22 cellular contexts compared by ENCODE assay signal in the genomic region with DNA sequence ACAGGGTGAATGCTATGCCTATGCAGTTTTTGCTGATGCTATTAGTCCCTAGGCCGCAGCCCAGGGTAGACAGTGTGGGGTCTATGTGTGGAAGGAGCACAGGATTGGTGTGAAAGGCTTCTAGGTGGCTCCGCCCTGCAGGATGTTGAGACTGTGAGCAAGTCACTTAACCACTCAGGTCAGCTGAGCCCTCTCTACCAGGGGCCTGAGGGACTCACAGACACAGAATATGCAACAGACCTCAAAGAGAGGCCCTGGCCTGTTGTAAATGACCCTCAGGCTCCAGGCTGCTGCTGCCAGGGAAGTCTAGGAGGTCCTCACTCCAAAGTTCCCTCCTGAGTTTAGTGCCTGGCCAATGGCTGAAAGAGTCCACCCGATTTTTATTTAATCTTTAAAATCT. TPM values are rescaled to one million over a fixed set of nuclear protein-coding genes. Genes with fewer than 3 reads are reported as not detected.
DNase-seq lines count a peak whose midpoint lies in the region; FAIRE-seq and TF ChIP-seq lines count a peak whose summit lies in the region.
"Had no signal": no experiment of that assay in that cellular context is flagged by ENCODE, and none has a peak within 500 bp of the region (broad histone marks: within the 10 kb centered on the region; RNA-seq: fewer than 3 reads in every experiment).

No MANE protein-coding gene starts in this region.

- peaks cover 0 to 6% of the 10 kb centered on the region in 2 donors for H3K27me3 ChIP-seq in small intestine (ENCODE audit: control insufficient read depth in 2 of 2, insufficient read depth in 2 of 2, low read length in 2 of 2)
- H3K27me3 ChIP-seq: uterus had no signal

- POLR2A ChIA-PET in HEK293T (lab: Yijun Ruan, JAX) = interaction anchor here (1.5 kb wide), 1 partner anchor 10 kb away, joined by 4 read pairs; no protein-coding TSS in a partner anchor

- FAIRE-seq in small intestine (lab: Jason Lieb, UNC) = no peak
- FAIRE-seq in RCC 7860 (lab: Jason Lieb, UNC) = no peak
- FAIRE-seq: G401.6, GM18507, H54 had no signal

- H3K4me1 ChIP-seq in mesodermal cell (ENCODE audit: control insufficient read depth, insufficient read depth, low read length, poor library complexity, severe bottlenecking) = peaks cover 21% of the 10 kb centered on the region
- no peaks in the 10 kb centered on the region for H3K4me1 ChIP-seq in small intestine (ENCODE audit: control insufficient read depth in 2 of 2, insufficient read depth in 1 of 2, low read depth in 1 of 2, low read length in 1 of 2)
- H3K4me1 ChIP-seq: prostate gland, uterus had no signal

- CTCF ChIA-PET in HEK293T (lab: Yijun Ruan, JAX) = interaction anchor here (1.0 kb wide), 1 partner anchor 151 kb away, joined by 3 read pairs; no protein-coding TSS in a partner anchor

- peak overlapping the region; percentile 42 for H3K27ac ChIP-seq in epithelial cell of prostate
- H3K27ac ChIP-seq in mesodermal cell (ENCODE audit: low read depth, low read length, severe bottlenecking) = peak overlapping the region; percentile 13
- H3K27ac ChIP-seq in small intestine (ENCODE audit: low read depth in 1 of 2, low read length in 1 of 2) = no peak overlapping the region
- H3K27ac ChIP-seq: prostate gland, uterus had no signal

- 76 to 77% methylated on average over 2 to 3 of the region's 3 CpGs for WGBS in mesodermal cell (ENCODE audit: insufficient coverage in 2 of 2), 2 experiments
- WGBS in small intestine, 3 donors = 82 to 92% (median 86%) methylated on average over 3 of the region's 3 CpGs

- DNase-seq in ELF-1 (ENCODE audit: low read depth, low spot score) (peak; percentile 82), HT1080 (ENCODE audit: low read depth) (peak; percentile 46), epithelial cell of prostate (ENCODE audit: low read depth, low spot score) (no peak), small intestine (no peak), RCC 7860 (ENCODE audit: low spot score) (no peak), HEK293T (ENCODE audit: extremely low spot score) (no peak)
- DNase-seq in activated CD8-positive, alpha-beta memory T cell treated with anti-CD3 and anti-CD28 coated beads, Interleukin-2, amount 50 U/mL, for 4 hours = no peak
- DNase-seq: activated naive CD4-positive, alpha-beta T cell treated with Interleukin-2 at 50 U/mL for 16 hours; activated T-cell treated with anti-CD3 and anti-CD28 coated beads, Interleukin-2, amount 50 U/mL, for 4 hours; cortex of kidney; NCI-H1417; NCI-H2107; stimulated activated CD4-positive, alpha-beta T cell treated with anti-CD3 and anti-CD28 coated beads, Interleukin-2, amount 100 ng/mL, for 24 hours had no signal

- no peak overlapping the region for H3K4me3 ChIP-seq in mesodermal cell (ENCODE audit: extremely low read depth, insufficient read depth, low read length, poor library complexity, severe bottlenecking)
- H3K4me3 ChIP-seq in small intestine (ENCODE audit: low read depth in 1 of 2, low read length in 2 of 2) = no peak overlapping the region
- H3K4me3 ChIP-seq: BLaER1 treated with 17β-estradiol and CSF1 and Interleukin-3, amounts not matched to agents 10 nM and 100 nM; prostate gland; uterus had no signal

- H3K36me3 ChIP-seq in mesodermal cell (ENCODE audit: control insufficient read depth, insufficient read depth, low read length) (no peaks in the 10 kb centered on the region), small intestine (ENCODE audit: control insufficient read depth in 2 of 2, insufficient read depth in 2 of 2, low read length in 2 of 2) (no peaks in the 10 kb centered on the region)
- H3K36me3 ChIP-seq: BLaER1 treated with 17β-estradiol and CSF1 and Interleukin-3, amounts not matched to agents 10 nM and 100 nM; prostate gland; uterus had no signal

- H3K9me3 ChIP-seq in mesodermal cell (ENCODE audit: control insufficient read depth, low read length) = no peaks in the 10 kb centered on the region
- no peaks in the 10 kb centered on the region for H3K9me3 ChIP-seq in small intestine (ENCODE audit: control insufficient read depth, low read depth)
- H3K9me3 ChIP-seq: prostate gland, uterus had no signal

TF ChIP-seq in HEK293T, 16 proteins besides CTCF, POLR2A, EP300 and RAD21:
- no peak for TF ChIP-seq FOXA1 (IDR thresholded peaks at IDR 0.05)
- no peak for TF ChIP-seq HDGF (IDR thresholded peaks at IDR 0.05; ENCODE audit: borderline replicate concordance)
- TF ChIP-seq LEF1 (IDR thresholded peaks at IDR 0.05; ENCODE audit: borderline replicate concordance) = no peak
- TF ChIP-seq FOXM1 (IDR thresholded peaks at IDR 0.05; ENCODE audit: borderline replicate concordance) = no peak
- no peak for TF ChIP-seq SUZ12 (IDR thresholded peaks at IDR 0.05)
- TF ChIP-seq ELF4 (IDR thresholded peaks at IDR 0.05) = no peak
- TF ChIP-seq, protein P1, sequence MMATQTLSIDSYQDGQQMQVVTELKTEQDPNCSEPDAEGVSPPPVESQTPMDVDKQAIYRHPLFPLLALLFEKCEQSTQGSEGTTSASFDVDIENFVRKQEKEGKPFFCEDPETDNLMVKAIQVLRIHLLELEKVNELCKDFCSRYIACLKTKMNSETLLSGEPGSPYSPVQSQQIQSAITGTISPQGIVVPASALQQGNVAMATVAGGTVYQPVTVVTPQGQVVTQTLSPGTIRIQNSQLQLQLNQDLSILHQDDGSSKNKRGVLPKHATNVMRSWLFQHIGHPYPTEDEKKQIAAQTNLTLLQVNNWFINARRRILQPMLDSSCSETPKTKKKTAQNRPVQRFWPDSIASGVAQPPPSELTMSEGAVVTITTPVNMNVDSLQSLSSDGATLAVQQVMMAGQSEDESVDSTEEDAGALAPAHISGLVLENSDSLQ (IDR thresholded peaks at IDR 0.05) = no peak
- no peak for TF ChIP-seq TARDBP (IDR thresholded peaks at IDR 0.05)
- TF ChIP-seq BHLHE40 (IDR thresholded peaks at IDR 0.05; ENCODE audit: borderline replicate concordance) = no peak
- TF ChIP-seq NFRKB (IDR thresholded peaks at IDR 0.05) = no peak
- TF ChIP-seq FOXK2 (IDR thresholded peaks at IDR 0.05) = no peak
- TF ChIP-seq SP1 (IDR thresholded peaks at IDR 0.05) = no peak
- no peak for TF ChIP-seq ZNF384 (IDR thresholded peaks at IDR 0.05)
- TF ChIP-seq ARNT (IDR thresholded peaks at IDR 0.05) = no peak
- no peak for TF ChIP-seq L3MBTL2 (conservative IDR thresholded peaks at IDR 0.05)
- TF ChIP-seq CTBP1 (IDR thresholded peaks at IDR 0.05; ENCODE audit: borderline replicate concordance) = no peak

RNA-seq across cellular contexts. Expression of gene NHLH2, which starts 11.0 kb away (rescaled TPM):
- not detected in 2 replicates for total RNA-seq in HT1080 (2014; rRNA removed; shearing (Covaris generic))
- 0.02 TPM in 1 of 2 replicates, not detected in the other for polyA plus RNA-seq in HT1080 (2015; cell fraction: cytosol; rRNA removed)
- not detected in 2 replicates for polyA plus RNA-seq in HT1080 (2015; cell fraction: nucleus; rRNA removed)
- polyA plus RNA-seq in mesodermal cell (2013, experiment 1 of 2) = 1.8 TPM
- 1.1 TPM for polyA plus RNA-seq in mesodermal cell (2013, experiment 2 of 2)
- not detected for polyA plus RNA-seq in small intestine
- total RNA-seq: activated T-cell treated with anti-CD3 and anti-CD28 coated beads, Interleukin-2, amount 50 U/mL, for 4 hours; left lobe of liver; mononuclear cell; uterus had no signal

Comparison
In these comparisons a context has a peak if more than half of its experiments do, and no peak if none do; other contexts are left out.
1. DNase-seq: peak in ELF-1 (single experiment) and HT1080 (single experiment); none in epithelial cell of prostate (single experiment), activated CD8-positive, alpha-beta memory T cell treated with anti-CD3 and anti-CD28 coated beads, Interleukin-2, amount 50 U/mL, for 4 hours (single experiment), small intestine (single experiment), RCC 7860 (single experiment) and HEK293T (single experiment).
2. H3K27ac ChIP-seq: peak in epithelial cell of prostate (single experiment) and mesodermal cell (single experiment); none in small intestine (0 of 2).